ENCODE assay signal across 2 cellular contexts in the genomic region with DNA sequence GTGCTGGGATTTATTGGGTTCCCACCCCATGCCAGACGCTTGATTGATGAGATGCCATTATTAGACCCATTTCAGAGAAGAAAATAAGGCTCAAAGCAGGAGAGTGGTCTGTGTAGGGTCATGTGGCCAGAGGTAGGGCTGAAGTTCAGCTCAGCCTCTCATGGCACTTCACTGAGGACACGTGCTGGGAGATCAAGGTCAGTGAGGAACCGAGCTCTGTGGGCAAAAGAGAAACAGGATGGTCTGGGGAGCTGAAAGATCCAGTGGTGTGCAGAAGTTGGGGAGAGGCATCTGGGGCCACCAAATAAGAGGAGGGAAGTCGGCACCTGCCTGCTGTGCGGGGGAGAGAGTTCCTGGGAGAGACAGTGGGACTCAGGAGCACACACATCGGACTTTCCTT.
A peak's percentile ranks its signal among the peaks of the same experiment; 100 is the strongest.
TF ChIP-seq lines count a peak whose summit lies in the region.

No MANE protein-coding gene starts in this region.

TF ChIP-seq in GM12878, 131 proteins besides CTCF, POLR2A, EP300 and RAD21:
- TF ChIP-seq PAX8 (IDR thresholded peaks at IDR 0.05) (no peak), ZNF274 (IDR thresholded peaks at IDR 0.05; ENCODE audit: insufficient read depth, insufficient read length) (no peak), POLR2AphosphoS5 (IDR thresholded peaks at IDR 0.05; ENCODE audit: low read length) (no peak)
- TF ChIP-seq, protein P1, sequence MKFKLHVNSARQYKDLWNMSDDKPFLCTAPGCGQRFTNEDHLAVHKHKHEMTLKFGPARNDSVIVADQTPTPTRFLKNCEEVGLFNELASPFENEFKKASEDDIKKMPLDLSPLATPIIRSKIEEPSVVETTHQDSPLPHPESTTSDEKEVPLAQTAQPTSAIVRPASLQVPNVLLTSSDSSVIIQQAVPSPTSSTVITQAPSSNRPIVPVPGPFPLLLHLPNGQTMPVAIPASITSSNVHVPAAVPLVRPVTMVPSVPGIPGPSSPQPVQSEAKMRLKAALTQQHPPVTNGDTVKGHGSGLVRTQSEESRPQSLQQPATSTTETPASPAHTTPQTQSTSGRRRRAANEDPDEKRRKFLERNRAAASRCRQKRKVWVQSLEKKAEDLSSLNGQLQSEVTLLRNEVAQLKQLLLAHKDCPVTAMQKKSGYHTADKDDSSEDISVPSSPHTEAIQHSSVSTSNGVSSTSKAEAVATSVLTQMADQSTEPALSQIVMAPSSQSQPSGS (IDR thresholded peaks at IDR 0.05; ENCODE audit: low read length) = no peak
TF ChIP-seq in GM12878: peak in this region for 0.

TF ChIP-seq in HepG2, 621 proteins besides CTCF, POLR2A, EP300 and RAD21 (continues in another document):
- TF ChIP-seq ZSCAN31 (CRISPR knock-in tag; IDR thresholded peaks at IDR 0.05; ENCODE audit: low read depth) = 0 out of 2 replicates have a peak, but pooled peaks have one; percentile 33
- peak; percentile 97 for TF ChIP-seq ARNTL (CRISPR knock-in tag; IDR thresholded peaks at IDR 0.05)
- TF ChIP-seq ZNF746 (CRISPR knock-in tag; IDR thresholded peaks at IDR 0.05) = 0 out of 2 replicates have a peak, but pooled peaks have one; percentile 40
- TF ChIP-seq, protein P2, sequence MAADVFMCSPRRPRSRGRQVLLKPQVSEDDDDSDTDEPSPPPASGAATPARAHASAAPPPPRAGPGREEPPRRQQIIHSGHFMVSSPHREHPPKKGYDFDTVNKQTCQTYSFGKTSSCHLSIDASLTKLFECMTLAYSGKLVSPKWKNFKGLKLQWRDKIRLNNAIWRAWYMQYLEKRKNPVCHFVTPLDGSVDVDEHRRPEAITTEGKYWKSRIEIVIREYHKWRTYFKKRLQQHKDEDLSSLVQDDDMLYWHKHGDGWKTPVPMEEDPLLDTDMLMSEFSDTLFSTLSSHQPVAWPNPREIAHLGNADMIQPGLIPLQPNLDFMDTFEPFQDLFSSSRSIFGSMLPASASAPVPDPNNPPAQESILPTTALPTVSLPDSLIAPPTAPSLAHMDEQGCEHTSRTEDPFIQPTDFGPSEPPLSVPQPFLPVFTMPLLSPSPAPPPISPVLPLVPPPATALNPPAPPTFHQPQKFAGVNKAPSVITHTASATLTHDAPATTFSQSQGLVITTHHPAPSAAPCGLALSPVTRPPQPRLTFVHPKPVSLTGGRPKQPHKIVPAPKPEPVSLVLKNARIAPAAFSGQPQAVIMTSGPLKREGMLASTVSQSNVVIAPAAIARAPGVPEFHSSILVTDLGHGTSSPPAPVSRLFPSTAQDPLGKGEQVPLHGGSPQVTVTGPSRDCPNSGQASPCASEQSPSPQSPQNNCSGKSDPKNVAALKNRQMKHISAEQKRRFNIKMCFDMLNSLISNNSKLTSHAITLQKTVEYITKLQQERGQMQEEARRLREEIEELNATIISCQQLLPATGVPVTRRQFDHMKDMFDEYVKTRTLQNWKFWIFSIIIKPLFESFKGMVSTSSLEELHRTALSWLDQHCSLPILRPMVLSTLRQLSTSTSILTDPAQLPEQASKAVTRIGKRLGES (CRISPR knock-in tag; IDR thresholded peaks at IDR 0.05; ENCODE audit: borderline replicate concordance) = no peak
- 0 out of 2 replicates have a peak, but pooled peaks have one; percentile 43 for TF ChIP-seq ESRRA (CRISPR knock-in tag; IDR thresholded peaks at IDR 0.05; ENCODE audit: low read depth)
- peak; percentile 77; the same call in 1 of the 2 replicates for TF ChIP-seq ZNF644 (CRISPR knock-in tag; IDR thresholded peaks at IDR 0.05; ENCODE audit: low read depth)
- no peak for TF ChIP-seq ATM (IDR thresholded peaks at IDR 0.05; ENCODE audit: borderline replicate concordance)
- TF ChIP-seq TGIF2 (CRISPR knock-in tag; IDR thresholded peaks at IDR 0.05) = 0 out of 2 replicates have a peak, but pooled peaks have one; percentile 52
- TF ChIP-seq, protein P3, sequence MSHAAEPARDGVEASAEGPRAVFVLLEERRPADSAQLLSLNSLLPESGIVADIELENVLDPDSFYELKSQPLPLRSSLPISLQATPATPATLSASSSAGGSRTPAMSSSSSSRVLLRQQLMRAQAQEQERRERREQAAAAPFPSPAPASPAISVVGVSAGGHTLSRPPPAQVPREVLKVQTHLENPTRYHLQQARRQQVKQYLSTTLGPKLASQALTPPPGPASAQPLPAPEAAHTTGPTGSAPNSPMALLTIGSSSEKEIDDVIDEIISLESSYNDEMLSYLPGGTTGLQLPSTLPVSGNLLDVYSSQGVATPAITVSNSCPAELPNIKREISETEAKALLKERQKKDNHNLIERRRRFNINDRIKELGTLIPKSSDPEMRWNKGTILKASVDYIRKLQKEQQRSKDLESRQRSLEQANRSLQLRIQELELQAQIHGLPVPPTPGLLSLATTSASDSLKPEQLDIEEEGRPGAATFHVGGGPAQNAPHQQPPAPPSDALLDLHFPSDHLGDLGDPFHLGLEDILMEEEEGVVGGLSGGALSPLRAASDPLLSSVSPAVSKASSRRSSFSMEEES (CRISPR knock-in tag; IDR thresholded peaks at IDR 0.05) = peak; percentile 78; the same call in 1 of the 2 replicates
- TF ChIP-seq ZFP1 (CRISPR knock-in tag; IDR thresholded peaks at IDR 0.05) = no peak
- TF ChIP-seq SALL1 (CRISPR knock-in tag; IDR thresholded peaks at IDR 0.05) = peak; percentile 65
- TF ChIP-seq NR2F1 (CRISPR knock-in tag; IDR thresholded peaks at IDR 0.05) = no peak
- TF ChIP-seq, protein P4, sequence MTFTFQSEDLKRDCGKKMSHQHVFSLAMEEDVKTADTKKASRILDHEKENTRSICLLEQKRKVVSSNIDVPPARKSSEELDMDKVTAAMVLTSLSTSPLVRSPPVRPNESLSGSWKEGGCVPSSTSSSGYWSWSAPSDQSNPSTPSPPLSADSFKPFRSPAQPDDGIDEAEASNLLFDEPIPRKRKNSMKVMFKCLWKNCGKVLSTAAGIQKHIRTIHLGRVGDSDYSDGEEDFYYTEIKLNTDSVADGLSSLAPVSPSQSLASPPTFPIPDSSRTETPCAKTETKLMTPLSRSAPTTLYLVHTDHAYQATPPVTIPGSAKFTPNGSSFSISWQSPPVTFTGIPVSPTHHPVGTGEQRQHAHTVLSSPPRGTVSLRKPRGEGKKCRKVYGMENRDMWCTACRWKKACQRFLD (CRISPR knock-in tag; IDR thresholded peaks at IDR 0.05; ENCODE audit: borderline replicate concordance) = no peak
- TF ChIP-seq, protein P5, sequence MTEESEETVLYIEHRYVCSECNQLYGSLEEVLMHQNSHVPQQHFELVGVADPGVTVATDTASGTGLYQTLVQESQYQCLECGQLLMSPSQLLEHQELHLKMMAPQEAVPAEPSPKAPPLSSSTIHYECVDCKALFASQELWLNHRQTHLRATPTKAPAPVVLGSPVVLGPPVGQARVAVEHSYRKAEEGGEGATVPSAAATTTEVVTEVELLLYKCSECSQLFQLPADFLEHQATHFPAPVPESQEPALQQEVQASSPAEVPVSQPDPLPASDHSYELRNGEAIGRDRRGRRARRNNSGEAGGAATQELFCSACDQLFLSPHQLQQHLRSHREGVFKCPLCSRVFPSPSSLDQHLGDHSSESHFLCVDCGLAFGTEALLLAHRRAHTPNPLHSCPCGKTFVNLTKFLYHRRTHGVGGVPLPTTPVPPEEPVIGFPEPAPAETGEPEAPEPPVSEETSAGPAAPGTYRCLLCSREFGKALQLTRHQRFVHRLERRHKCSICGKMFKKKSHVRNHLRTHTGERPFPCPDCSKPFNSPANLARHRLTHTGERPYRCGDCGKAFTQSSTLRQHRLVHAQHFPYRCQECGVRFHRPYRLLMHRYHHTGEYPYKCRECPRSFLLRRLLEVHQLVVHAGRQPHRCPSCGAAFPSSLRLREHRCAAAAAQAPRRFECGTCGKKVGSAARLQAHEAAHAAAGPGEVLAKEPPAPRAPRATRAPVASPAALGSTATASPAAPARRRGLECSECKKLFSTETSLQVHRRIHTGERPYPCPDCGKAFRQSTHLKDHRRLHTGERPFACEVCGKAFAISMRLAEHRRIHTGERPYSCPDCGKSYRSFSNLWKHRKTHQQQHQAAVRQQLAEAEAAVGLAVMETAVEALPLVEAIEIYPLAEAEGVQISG (CRISPR knock-in tag; IDR thresholded peaks at IDR 0.05) = peak; percentile 29; the same call in 1 of the 2 replicates
- no peak for TF ChIP-seq NFE2L2 (IDR thresholded peaks at IDR 0.05; ENCODE audit: low read length)
- TF ChIP-seq ZMAT3 (CRISPR knock-in tag; conservative IDR thresholded peaks at IDR 0.05) = peak; percentile 55; the same call in 1 of the 2 replicates
- no peak for TF ChIP-seq ZNF282 (IDR thresholded peaks at IDR 0.05; ENCODE audit: partially characterized antibody)
- TF ChIP-seq ZMYM3 (CRISPR knock-in tag; IDR thresholded peaks at IDR 0.05) = peak; percentile 85; the same call in 1 of the 2 replicates
- TF ChIP-seq ZNF160 (CRISPR knock-in tag; IDR thresholded peaks at IDR 0.05) = no peak
- no peak for TF ChIP-seq DNMT1 (CRISPR knock-in tag; IDR thresholded peaks at IDR 0.05)
- TF ChIP-seq, protein P6, sequence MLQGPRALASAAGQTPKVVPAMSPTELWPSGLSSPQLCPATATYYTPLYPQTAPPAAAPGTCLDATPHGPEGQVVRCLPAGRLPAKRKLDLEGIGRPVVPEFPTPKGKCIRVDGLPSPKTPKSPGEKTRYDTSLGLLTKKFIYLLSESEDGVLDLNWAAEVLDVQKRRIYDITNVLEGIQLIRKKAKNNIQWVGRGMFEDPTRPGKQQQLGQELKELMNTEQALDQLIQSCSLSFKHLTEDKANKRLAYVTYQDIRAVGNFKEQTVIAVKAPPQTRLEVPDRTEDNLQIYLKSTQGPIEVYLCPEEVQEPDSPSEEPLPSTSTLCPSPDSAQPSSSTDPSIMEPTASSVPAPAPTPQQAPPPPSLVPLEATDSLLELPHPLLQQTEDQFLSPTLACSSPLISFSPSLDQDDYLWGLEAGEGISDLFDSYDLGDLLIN (CRISPR knock-in tag; IDR thresholded peaks at IDR 0.05; ENCODE audit: borderline replicate concordance) = no peak
- TF ChIP-seq, protein P7, sequence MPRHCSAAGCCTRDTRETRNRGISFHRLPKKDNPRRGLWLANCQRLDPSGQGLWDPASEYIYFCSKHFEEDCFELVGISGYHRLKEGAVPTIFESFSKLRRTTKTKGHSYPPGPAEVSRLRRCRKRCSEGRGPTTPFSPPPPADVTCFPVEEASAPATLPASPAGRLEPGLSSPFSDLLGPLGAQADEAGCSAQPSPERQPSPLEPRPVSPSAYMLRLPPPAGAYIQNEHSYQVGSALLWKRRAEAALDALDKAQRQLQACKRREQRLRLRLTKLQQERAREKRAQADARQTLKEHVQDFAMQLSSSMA (CRISPR knock-in tag; IDR thresholded peaks at IDR 0.05) = peak; percentile 56; the same call in 1 of the 2 replicates
- peak; percentile 28; the same call in 1 of the 2 replicates for TF ChIP-seq SAP130 (CRISPR knock-in tag; IDR thresholded peaks at IDR 0.05; ENCODE audit: low read depth)
- no peak for TF ChIP-seq ZNF124 (CRISPR knock-in tag; IDR thresholded peaks at IDR 0.05)
- TF ChIP-seq RNF2 (conservative IDR thresholded peaks at IDR 0.05; ENCODE audit: low read depth) = peak; percentile 62; the same call in 1 of the 2 replicates
- TF ChIP-seq FOXK2 (IDR thresholded peaks at IDR 0.05) = no peak
- TF ChIP-seq TBP (CRISPR knock-in tag; IDR thresholded peaks at IDR 0.05) = no peak
- TF ChIP-seq, protein P8, sequence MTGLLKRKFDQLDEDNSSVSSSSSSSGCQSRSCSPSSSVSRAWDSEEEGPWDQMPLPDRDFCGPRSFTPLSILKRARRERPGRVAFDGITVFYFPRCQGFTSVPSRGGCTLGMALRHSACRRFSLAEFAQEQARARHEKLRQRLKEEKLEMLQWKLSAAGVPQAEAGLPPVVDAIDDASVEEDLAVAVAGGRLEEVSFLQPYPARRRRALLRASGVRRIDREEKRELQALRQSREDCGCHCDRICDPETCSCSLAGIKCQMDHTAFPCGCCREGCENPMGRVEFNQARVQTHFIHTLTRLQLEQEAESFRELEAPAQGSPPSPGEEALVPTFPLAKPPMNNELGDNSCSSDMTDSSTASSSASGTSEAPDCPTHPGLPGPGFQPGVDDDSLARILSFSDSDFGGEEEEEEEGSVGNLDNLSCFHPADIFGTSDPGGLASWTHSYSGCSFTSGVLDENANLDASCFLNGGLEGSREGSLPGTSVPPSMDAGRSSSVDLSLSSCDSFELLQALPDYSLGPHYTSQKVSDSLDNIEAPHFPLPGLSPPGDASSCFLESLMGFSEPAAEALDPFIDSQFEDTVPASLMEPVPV (CRISPR knock-in tag; IDR thresholded peaks at IDR 0.05) = no peak
- no peak for TF ChIP-seq ZSCAN22 (CRISPR knock-in tag; IDR thresholded peaks at IDR 0.05)
- TF ChIP-seq, protein P9, sequence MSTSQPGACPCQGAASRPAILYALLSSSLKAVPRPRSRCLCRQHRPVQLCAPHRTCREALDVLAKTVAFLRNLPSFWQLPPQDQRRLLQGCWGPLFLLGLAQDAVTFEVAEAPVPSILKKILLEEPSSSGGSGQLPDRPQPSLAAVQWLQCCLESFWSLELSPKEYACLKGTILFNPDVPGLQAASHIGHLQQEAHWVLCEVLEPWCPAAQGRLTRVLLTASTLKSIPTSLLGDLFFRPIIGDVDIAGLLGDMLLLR (CRISPR knock-in tag; IDR thresholded peaks at IDR 0.05) = no peak
- TF ChIP-seq RARA (CRISPR knock-in tag; IDR thresholded peaks at IDR 0.05) = peak; percentile 52
- no peak for TF ChIP-seq LCORL (IDR thresholded peaks at IDR 0.05)
- TF ChIP-seq LCORL (CRISPR knock-in tag; IDR thresholded peaks at IDR 0.05) = peak; percentile 61; the same call in 1 of the 2 replicates
- TF ChIP-seq, protein P10, sequence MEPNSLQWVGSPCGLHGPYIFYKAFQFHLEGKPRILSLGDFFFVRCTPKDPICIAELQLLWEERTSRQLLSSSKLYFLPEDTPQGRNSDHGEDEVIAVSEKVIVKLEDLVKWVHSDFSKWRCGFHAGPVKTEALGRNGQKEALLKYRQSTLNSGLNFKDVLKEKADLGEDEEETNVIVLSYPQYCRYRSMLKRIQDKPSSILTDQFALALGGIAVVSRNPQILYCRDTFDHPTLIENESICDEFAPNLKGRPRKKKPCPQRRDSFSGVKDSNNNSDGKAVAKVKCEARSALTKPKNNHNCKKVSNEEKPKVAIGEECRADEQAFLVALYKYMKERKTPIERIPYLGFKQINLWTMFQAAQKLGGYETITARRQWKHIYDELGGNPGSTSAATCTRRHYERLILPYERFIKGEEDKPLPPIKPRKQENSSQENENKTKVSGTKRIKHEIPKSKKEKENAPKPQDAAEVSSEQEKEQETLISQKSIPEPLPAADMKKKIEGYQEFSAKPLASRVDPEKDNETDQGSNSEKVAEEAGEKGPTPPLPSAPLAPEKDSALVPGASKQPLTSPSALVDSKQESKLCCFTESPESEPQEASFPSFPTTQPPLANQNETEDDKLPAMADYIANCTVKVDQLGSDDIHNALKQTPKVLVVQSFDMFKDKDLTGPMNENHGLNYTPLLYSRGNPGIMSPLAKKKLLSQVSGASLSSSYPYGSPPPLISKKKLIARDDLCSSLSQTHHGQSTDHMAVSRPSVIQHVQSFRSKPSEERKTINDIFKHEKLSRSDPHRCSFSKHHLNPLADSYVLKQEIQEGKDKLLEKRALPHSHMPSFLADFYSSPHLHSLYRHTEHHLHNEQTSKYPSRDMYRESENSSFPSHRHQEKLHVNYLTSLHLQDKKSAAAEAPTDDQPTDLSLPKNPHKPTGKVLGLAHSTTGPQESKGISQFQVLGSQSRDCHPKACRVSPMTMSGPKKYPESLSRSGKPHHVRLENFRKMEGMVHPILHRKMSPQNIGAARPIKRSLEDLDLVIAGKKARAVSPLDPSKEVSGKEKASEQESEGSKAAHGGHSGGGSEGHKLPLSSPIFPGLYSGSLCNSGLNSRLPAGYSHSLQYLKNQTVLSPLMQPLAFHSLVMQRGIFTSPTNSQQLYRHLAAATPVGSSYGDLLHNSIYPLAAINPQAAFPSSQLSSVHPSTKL (CRISPR knock-in tag; IDR thresholded peaks at IDR 0.05) = peak; percentile 50
- TF ChIP-seq ZNF232 (CRISPR knock-in tag; IDR thresholded peaks at IDR 0.05; ENCODE audit: borderline replicate concordance) = no peak
